2 cellular contexts compared by ENCODE assay signal in genomic region chr15:59166156-59166555, GRCh38.
TF ChIP-seq lines count a peak whose summit lies in the region.

No MANE protein-coding gene starts in this region.

TF ChIP-seq in HCT116, 20 proteins besides CTCF, POLR2A, EP300 and RAD21 (continued from another document):
- TF ChIP-seq, protein P1, sequence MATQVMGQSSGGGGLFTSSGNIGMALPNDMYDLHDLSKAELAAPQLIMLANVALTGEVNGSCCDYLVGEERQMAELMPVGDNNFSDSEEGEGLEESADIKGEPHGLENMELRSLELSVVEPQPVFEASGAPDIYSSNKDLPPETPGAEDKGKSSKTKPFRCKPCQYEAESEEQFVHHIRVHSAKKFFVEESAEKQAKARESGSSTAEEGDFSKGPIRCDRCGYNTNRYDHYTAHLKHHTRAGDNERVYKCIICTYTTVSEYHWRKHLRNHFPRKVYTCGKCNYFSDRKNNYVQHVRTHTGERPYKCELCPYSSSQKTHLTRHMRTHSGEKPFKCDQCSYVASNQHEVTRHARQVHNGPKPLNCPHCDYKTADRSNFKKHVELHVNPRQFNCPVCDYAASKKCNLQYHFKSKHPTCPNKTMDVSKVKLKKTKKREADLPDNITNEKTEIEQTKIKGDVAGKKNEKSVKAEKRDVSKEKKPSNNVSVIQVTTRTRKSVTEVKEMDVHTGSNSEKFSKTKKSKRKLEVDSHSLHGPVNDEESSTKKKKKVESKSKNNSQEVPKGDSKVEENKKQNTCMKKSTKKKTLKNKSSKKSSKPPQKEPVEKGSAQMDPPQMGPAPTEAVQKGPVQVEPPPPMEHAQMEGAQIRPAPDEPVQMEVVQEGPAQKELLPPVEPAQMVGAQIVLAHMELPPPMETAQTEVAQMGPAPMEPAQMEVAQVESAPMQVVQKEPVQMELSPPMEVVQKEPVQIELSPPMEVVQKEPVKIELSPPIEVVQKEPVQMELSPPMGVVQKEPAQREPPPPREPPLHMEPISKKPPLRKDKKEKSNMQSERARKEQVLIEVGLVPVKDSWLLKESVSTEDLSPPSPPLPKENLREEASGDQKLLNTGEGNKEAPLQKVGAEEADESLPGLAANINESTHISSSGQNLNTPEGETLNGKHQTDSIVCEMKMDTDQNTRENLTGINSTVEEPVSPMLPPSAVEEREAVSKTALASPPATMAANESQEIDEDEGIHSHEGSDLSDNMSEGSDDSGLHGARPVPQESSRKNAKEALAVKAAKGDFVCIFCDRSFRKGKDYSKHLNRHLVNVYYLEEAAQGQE (IDR thresholded peaks at IDR 0.05; ENCODE audit: low read depth), result no peak
- TF ChIP-seq POLR2AphosphoS5 (IDR thresholded peaks at IDR 0.05; ENCODE audit: low read depth, low read length) (no peak), ZNF274 (IDR thresholded peaks at IDR 0.05; ENCODE audit: low read depth, low read length) (no peak), FOSL1 (IDR thresholded peaks at IDR 0.05; ENCODE audit: low read depth) (no peak), YY1 (IDR thresholded peaks at IDR 0.05; ENCODE audit: extremely low read depth, insufficient replicate concordance, low read depth, low read length) (no peak), CBX3 (IDR thresholded peaks at IDR 0.05; ENCODE audit: low read depth) (no peak)
- TF ChIP-seq, protein P2, sequence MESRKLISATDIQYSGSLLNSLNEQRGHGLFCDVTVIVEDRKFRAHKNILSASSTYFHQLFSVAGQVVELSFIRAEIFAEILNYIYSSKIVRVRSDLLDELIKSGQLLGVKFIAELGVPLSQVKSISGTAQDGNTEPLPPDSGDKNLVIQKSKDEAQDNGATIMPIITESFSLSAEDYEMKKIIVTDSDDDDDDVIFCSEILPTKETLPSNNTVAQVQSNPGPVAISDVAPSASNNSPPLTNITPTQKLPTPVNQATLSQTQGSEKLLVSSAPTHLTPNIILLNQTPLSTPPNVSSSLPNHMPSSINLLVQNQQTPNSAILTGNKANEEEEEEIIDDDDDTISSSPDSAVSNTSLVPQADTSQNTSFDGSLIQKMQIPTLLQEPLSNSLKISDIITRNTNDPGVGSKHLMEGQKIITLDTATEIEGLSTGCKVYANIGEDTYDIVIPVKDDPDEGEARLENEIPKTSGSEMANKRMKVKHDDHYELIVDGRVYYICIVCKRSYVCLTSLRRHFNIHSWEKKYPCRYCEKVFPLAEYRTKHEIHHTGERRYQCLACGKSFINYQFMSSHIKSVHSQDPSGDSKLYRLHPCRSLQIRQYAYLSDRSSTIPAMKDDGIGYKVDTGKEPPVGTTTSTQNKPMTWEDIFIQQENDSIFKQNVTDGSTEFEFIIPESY (IDR thresholded peaks at IDR 0.05; ENCODE audit: extremely low read depth, insufficient replicate concordance, low read length), result no peak

TF ChIP-seq in SK-N-SH, 30 proteins besides CTCF, POLR2A, EP300 and RAD21 (continued from another document):
- TF ChIP-seq MXI1 (IDR thresholded peaks at IDR 0.05; ENCODE audit: low read depth, low read length) (no peak), EZH2phosphoT487 (IDR thresholded peaks at IDR 0.05; ENCODE audit: borderline replicate concordance, low read depth) (no peak), TCF12 (IDR thresholded peaks at IDR 0.05) (no peak), RFX5 (IDR thresholded peaks at IDR 0.05; ENCODE audit: low read length) (no peak), IRF3 (IDR thresholded peaks at IDR 0.05; ENCODE audit: low read depth, low read length) (no peak)
